In the genomic region with DNA sequence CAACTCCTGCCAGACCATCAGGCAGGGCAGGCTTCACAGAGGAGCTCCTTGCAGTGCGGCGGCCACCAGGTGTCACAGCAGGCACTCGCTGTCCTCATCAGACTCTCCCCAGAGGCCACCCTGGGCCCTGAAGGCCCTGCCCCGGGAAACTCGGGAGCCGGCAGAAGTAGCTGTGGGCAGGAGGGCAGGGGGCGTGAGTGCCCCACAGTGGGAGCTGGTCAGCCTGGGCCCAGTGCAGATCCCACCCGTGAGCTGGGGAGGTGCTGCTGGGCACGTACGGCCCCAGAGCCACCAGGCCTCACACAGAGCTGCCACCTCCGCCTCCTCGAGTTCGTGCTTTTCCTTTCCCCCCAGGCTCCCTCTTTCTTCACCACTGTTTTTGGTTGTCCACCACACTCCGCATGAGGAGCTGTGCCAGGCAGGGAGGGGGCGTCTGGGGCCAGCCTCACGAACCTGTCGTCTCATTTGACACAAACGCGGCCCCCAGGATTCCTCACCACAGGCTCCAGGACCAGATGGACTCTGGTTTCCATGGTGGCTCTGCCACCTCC, we compare ENCODE assay signal across 24 cellular contexts. TPM values are rescaled to one million over a fixed set of nuclear protein-coding genes. Genes with fewer than 3 reads are reported as not detected.
DNase-seq lines count a peak whose midpoint lies in the region; ATAC-seq and TF ChIP-seq lines count a peak whose summit lies in the region.
"Had no signal": no experiment of that assay in that cellular context is flagged by ENCODE, and none has a peak within 500 bp of the region (broad histone marks: within the 10 kb centered on the region; RNA-seq: fewer than 3 reads in every experiment).

No MANE protein-coding gene starts in this region.

- TF ChIP-seq CTCF in natural killer cell (IDR thresholded peaks at IDR 0.05) = no peak
- TF ChIP-seq CTCF in chondrocyte (IDR thresholded peaks at IDR 0.05) = peak; percentile 26
- TF ChIP-seq CTCF in neural crest cell (conservative IDR thresholded peaks at IDR 0.05) = no peak

- H3K27me3 Mint-ChIP-seq in natural killer cell treated with Interleukin-12 subunit alpha and Interleukin-12 subunit beta and Interleukin-15 and Interleukin-18, amount 100 ng/mL, for 72 hours = no peaks in the 10 kb centered on the region
- H3K27me3 Mint-ChIP-seq in natural killer cell (ENCODE audit: low read depth in 2 of 2) = no peaks in the 10 kb centered on the region
- peaks cover 2% of the 10 kb centered on the region for H3K27me3 Mint-ChIP-seq in chondrocyte (ENCODE audit: low read depth)
- no peaks in the 10 kb centered on the region for H3K27me3 Mint-ChIP-seq in neural crest cell (ENCODE audit: low read depth)
- H3K27me3 Mint-ChIP-seq: activated B cell treated with CpG ODN at 0.5 μM for 24 hours; CD4-positive, CD25-positive, alpha-beta regulatory T cell had no signal

- H3K27ac Mint-ChIP-seq in natural killer cell treated with Interleukin-12 subunit alpha and Interleukin-12 subunit beta and Interleukin-15 and Interleukin-18, amount 100 ng/mL, for 72 hours = no peak overlapping the region
- H3K27ac Mint-ChIP-seq in natural killer cell = no peak overlapping the region
- no peak overlapping the region for H3K27ac Mint-ChIP-seq in chondrocyte (ENCODE audit: unreplicated experiment)
- H3K27ac Mint-ChIP-seq in neural crest cell (ENCODE audit: unreplicated experiment) = peak overlapping the region; percentile 35
- H3K27ac Mint-ChIP-seq: activated B cell treated with CpG ODN at 0.5 μM for 24 hours; CD4-positive, CD25-positive, alpha-beta regulatory T cell had no signal

- H3K9me3 Mint-ChIP-seq in natural killer cell treated with Interleukin-12 subunit alpha and Interleukin-12 subunit beta and Interleukin-15 and Interleukin-18, amount 100 ng/mL, for 72 hours = no peaks in the 10 kb centered on the region
- H3K9me3 Mint-ChIP-seq in natural killer cell (peaks cover 0 to 3% of the 10 kb centered on the region in 2 donors), chondrocyte (ENCODE audit: low read depth) (no peaks in the 10 kb centered on the region), neural crest cell (no peaks in the 10 kb centered on the region)

- peak; percentile 44 for DNase-seq in natural killer cell treated with Interleukin-12 subunit alpha and Interleukin-12 subunit beta and Interleukin-15 and Interleukin-18, amount 100 ng/mL, for 72 hours (ENCODE audit: low spot score)
- no peak for DNase-seq in natural killer cell
- no peak for DNase-seq in chondrocyte (ENCODE audit: low spot score)
- DNase-seq in neural crest cell (ENCODE audit: low read depth, low spot score) = no peak
- no peak for DNase-seq in NCI-H774 (lab: John Stamatoyannopoulos, UW)
- no peak for DNase-seq in NCI-H128 (lab: John Stamatoyannopoulos, UW; ENCODE audit: unreplicated experiment)
- DNase-seq: activated B cell treated with CpG ODN at 0.5 μM for 24 hours; activated CD4-positive, alpha-beta T cell treated with anti-CD3 and anti-CD28 coated beads, Interleukin-2, amount 50 U/mL, for 48 hours; activated gamma-delta T cell; CD4-positive, CD25-positive, alpha-beta regulatory T cell; cortex of kidney; DMS53; Kasumi-1; NCI-H1092 treated with DMSO at 0.1 percent for 48 hours; NCI-H2107; NCI-H69; retina had no signal

- intact Hi-C loops in natural killer cell (cut with micrococcal nuclease) = no loop called here

- no peaks in the 10 kb centered on the region for H3K4me1 Mint-ChIP-seq in natural killer cell treated with Interleukin-12 subunit alpha and Interleukin-12 subunit beta and Interleukin-15 and Interleukin-18, amount 100 ng/mL, for 72 hours (ENCODE audit: low read depth in 2 of 2)
- H3K4me1 Mint-ChIP-seq in natural killer cell (no peaks in the 10 kb centered on the region), chondrocyte (ENCODE audit: low read depth) (no peaks in the 10 kb centered on the region), neural crest cell (no peaks in the 10 kb centered on the region)
- H3K4me1 Mint-ChIP-seq: activated B cell treated with CpG ODN at 0.5 μM for 24 hours; CD4-positive, CD25-positive, alpha-beta regulatory T cell had no signal

- no peak for ATAC-seq in natural killer cell treated with Interleukin-12 subunit alpha and Interleukin-12 subunit beta and Interleukin-15 and Interleukin-18, amount 100 ng/mL, for 72 hours
- ATAC-seq in natural killer cell = no peak
- no peak for ATAC-seq in HG03432 (IDR thresholded peaks at IDR 0.05; ENCODE audit: unreplicated experiment)
- ATAC-seq in HG03520 (IDR thresholded peaks at IDR 0.05; ENCODE audit: unreplicated experiment) = no peak

- no peaks in the 10 kb centered on the region for H3K36me3 Mint-ChIP-seq in natural killer cell treated with Interleukin-12 subunit alpha and Interleukin-12 subunit beta and Interleukin-15 and Interleukin-18, amount 100 ng/mL, for 72 hours
- H3K36me3 Mint-ChIP-seq in natural killer cell (no peaks in the 10 kb centered on the region), chondrocyte (ENCODE audit: low read depth) (no peaks in the 10 kb centered on the region), neural crest cell (ENCODE audit: low read depth) (no peaks in the 10 kb centered on the region)
- H3K36me3 Mint-ChIP-seq: CD4-positive, CD25-positive, alpha-beta regulatory T cell had no signal

- no peak overlapping the region for H3K4me3 Mint-ChIP-seq in natural killer cell treated with Interleukin-12 subunit alpha and Interleukin-12 subunit beta and Interleukin-15 and Interleukin-18, amount 100 ng/mL, for 72 hours
- H3K4me3 Mint-ChIP-seq in natural killer cell = no peak overlapping the region
- H3K4me3 Mint-ChIP-seq in chondrocyte (ENCODE audit: unreplicated experiment) = no peak overlapping the region
- no peak overlapping the region for H3K4me3 Mint-ChIP-seq in neural crest cell
- H3K4me3 Mint-ChIP-seq: activated B cell treated with CpG ODN at 0.5 μM for 24 hours; CD4-positive, CD25-positive, alpha-beta regulatory T cell had no signal

RNA-seq across cellular contexts. Expression of a gene that starts 33.8 kb away (rescaled TPM):
- not detected for total RNA-seq in natural killer cell treated with Interleukin-12 subunit alpha and Interleukin-12 subunit beta and Interleukin-15 and Interleukin-18, amount 100 ng/mL, for 72 hours
- not detected for total RNA-seq in natural killer cell
- total RNA-seq in chondrocyte = 0.20 to 0.28 TPM in 2 of 3 replicates, not detected in the other
- total RNA-seq in neural crest cell = not detected in 2 replicates
- total RNA-seq: activated B cell treated with CpG ODN at 0.5 μM for 24 hours; CD4-positive, CD25-positive, alpha-beta regulatory T cell; H4; HT1080; SK-MEL-5; T-helper 2 cell treated with Interferon-gamma antibody and Interleukin-4, amounts not matched to agents 100 ng/mL and 5 ng/mL, for 36 hours; vagina had no signal

RNA-seq across cellular contexts. Expression of a gene that starts 47.7 kb away (rescaled TPM):
- total RNA-seq in natural killer cell treated with Interleukin-12 subunit alpha and Interleukin-12 subunit beta and Interleukin-15 and Interleukin-18, amount 100 ng/mL, for 72 hours = not detected
- total RNA-seq in natural killer cell (not detected), chondrocyte (not detected in 3 replicates), neural crest cell (0.72 and 1.0 TPM in 2 replicates)
- total RNA-seq: activated B cell treated with CpG ODN at 0.5 μM for 24 hours; CD4-positive, CD25-positive, alpha-beta regulatory T cell; HT1080; SK-MEL-5; T-helper 2 cell treated with Interferon-gamma antibody and Interleukin-4, amounts not matched to agents 100 ng/mL and 5 ng/mL, for 36 hours; vagina had no signal
